Comparison of ENCODE assay signal across 9 cellular contexts in the genomic region with DNA sequence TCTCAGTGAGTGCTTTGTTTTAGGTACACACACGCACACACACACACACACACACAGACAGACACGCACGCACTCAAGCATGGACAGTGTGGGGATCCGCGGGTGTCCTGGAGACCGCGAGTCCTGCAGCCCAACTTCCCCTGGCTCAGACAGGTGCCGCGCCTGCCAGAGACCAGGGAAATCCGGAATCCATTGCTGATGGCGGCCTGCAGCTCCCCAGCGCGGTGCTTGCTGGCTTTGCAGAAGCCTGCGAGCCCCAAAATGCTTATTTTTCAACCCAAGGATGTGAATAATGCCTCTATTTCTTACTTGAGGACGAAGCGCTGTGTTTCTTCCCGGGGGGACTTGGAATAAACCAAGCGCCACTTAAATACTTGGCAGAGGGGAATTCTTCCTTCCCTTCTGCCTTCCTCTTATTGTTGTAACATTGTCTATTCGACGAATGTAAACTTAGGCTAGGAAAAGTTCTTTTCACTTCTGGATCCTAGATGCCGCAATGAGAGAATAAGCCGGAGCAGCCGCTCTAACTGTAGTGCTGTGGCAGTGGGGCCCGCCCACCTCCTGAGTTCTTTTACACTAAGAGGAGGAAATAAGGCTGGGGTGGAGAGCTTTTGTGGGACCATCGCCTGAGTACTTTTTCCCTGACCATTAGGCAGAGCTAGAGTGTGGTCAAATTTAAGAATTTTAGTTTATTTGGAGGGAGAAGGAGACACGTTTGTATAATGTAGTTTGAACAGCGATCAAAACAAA. TPM values are rescaled to one million over a fixed set of nuclear protein-coding genes. Genes with fewer than 3 reads are reported as not detected.
DNase-seq lines count a peak whose midpoint lies in the region; ATAC-seq, FAIRE-seq and TF ChIP-seq lines count a peak whose summit lies in the region.
"Had no signal": no experiment of that assay in that cellular context is flagged by ENCODE, and none has a peak within 500 bp of the region (broad histone marks: within the 10 kb centered on the region; RNA-seq: fewer than 3 reads in every experiment).

No MANE protein-coding gene starts in this region.

- H3K4me1 ChIP-seq in mammary epithelial cell (ENCODE audit: insufficient read depth, low read length) (peaks cover 65% of the 10 kb centered on the region), skeletal muscle satellite cell (ENCODE audit: control insufficient read depth, insufficient read depth, low read length) (peaks cover 35% of the 10 kb centered on the region)

- H3K9me3 ChIP-seq in SU-DHL-6 (ENCODE audit: insufficient read depth, low read length): no peaks in the 10 kb centered on the region
- no peaks in the 10 kb centered on the region for H3K9me3 ChIP-seq in mammary epithelial cell (replicated peaks; ENCODE audit: insufficient read depth, low read length)
- no peaks in the 10 kb centered on the region for H3K9me3 ChIP-seq in skeletal muscle satellite cell (replicated peaks; ENCODE audit: low read length)

- H3K79me2 ChIP-seq in SU-DHL-6 (ENCODE audit: insufficient read depth, low read length) (no peaks in the 10 kb centered on the region), mammary epithelial cell (ENCODE audit: insufficient read depth, low read length) (peaks cover 58% of the 10 kb centered on the region)

- ATAC-seq in HG02852 (IDR thresholded peaks at IDR 0.05; ENCODE audit: unreplicated experiment): peak; percentile 23

- H3K36me3 ChIP-seq in SU-DHL-6 (ENCODE audit: low read length) (no peaks in the 10 kb centered on the region), mammary epithelial cell (ENCODE audit: insufficient read depth, low read length) (peaks cover 15% of the 10 kb centered on the region), skeletal muscle satellite cell (ENCODE audit: insufficient read depth, low read length) (peaks cover 6% of the 10 kb centered on the region)

- H2AFZ ChIP-seq in SU-DHL-6 (ENCODE audit: low read depth, low read length, severe bottlenecking) (peak overlapping the region; percentile 89), mammary epithelial cell (ENCODE audit: low read depth, low read length) (peak overlapping the region; percentile 76)

- H3K9me3 Mint-ChIP-seq in immature natural killer cell: no peaks in the 10 kb centered on the region

- H3F3A ChIP-seq in SU-DHL-6 (ENCODE audit: insufficient read depth): no peaks in the 10 kb centered on the region

- H3K9me2 ChIP-seq in SU-DHL-6 (replicated peaks; ENCODE audit: insufficient read depth, low read length): no peaks in the 10 kb centered on the region

- DNase-seq in GM03348 (ENCODE audit: low spot score) (peak; percentile 67), mammary epithelial cell (no peak), immature natural killer cell (no peak), G401 (ENCODE audit: low spot score) (no peak), GM12891 (ENCODE audit: insufficient read length, low spot score) (no peak)

- dilution Hi-C loops in mammary epithelial cell (cut with HindIII; ENCODE audit: low sequenced_read_pairs): loop anchor here (5.0 kb wide), 2 partner anchors 38 to 47 kb away; no protein-coding TSS in a partner anchor

- CTCF ChIA-PET in mammary epithelial cell (lab: Charles Lee; ENCODE audit: low non-redundant PET): interaction anchor here (0.6 to 1.3 kb wide), 2 partner anchors 41 to 203 kb away, joined by 4 to 14 read pairs; no protein-coding TSS in a partner anchor

- H3K4me3 ChIP-seq in SU-DHL-6 (ENCODE audit: insufficient read depth, low read length, poor library complexity, severe bottlenecking): peak overlapping the region; percentile 54
- peak overlapping the region; percentile 69 to 95 (median 88) for H3K4me3 ChIP-seq in mammary epithelial cell (replicated peaks in 1 of 3; ENCODE audit: insufficient read depth in 1 of 3, low read depth in 2 of 3, low read length in 3 of 3)
- H3K4me3 ChIP-seq in skeletal muscle satellite cell (ENCODE audit: low read length): peak overlapping the region; percentile 78

- WGBS in mammary epithelial cell (ENCODE audit: low coverage, missing lambda C conversion rate): 1% methylated on average over 18 of the region's 27 CpGs

- H3K27me3 ChIP-seq in SU-DHL-6 (ENCODE audit: low read length) (no peaks in the 10 kb centered on the region), mammary epithelial cell (ENCODE audit: insufficient read depth, low read length) (no peaks in the 10 kb centered on the region), skeletal muscle satellite cell (ENCODE audit: control insufficient read depth, insufficient read depth, low read length) (no peaks in the 10 kb centered on the region)

- H3K4me3 Mint-ChIP-seq in immature natural killer cell: peak overlapping the region; percentile 43 to 63 (median 51)

- H3K27me3 Mint-ChIP-seq in immature natural killer cell (ENCODE audit: low read depth in 3 of 3): peaks cover 2 to 29% (median 14%) of the 10 kb centered on the region in 3 donors

- TF ChIP-seq CTCF in SU-DHL-6 (IDR thresholded peaks at IDR 0.05; ENCODE audit: insufficient read depth, low read length, poor library complexity, severe bottlenecking) (no peak), mammary epithelial cell (conservative IDR thresholded peaks at IDR 0.05 in 1 of 2, IDR thresholded peaks at IDR 0.05 in 1 of 2; ENCODE audit: extremely low read depth in 1 of 2, insufficient read depth in 1 of 2, low read depth in 1 of 2, low read length in 2 of 2) (peak; percentile 29 to 46)

- no peak overlapping the region for H3K27ac Mint-ChIP-seq in immature natural killer cell

- peaks cover 0 to 3% (median 0%) of the 10 kb centered on the region in 3 donors for H3K36me3 Mint-ChIP-seq in immature natural killer cell

- no peak for FAIRE-seq in GM12891 (lab: Jason Lieb, UNC)
- FAIRE-seq: colon had no signal

- peaks cover 13 to 19% of the 10 kb centered on the region in 2 donors for H3K4me1 Mint-ChIP-seq in immature natural killer cell

- TSS peak; percentile 34 for BruUV-seq in mammary epithelial cell (replicated peaks; lab: Mats Ljungman, UMichigan)

- no peak for TF ChIP-seq POLR2A in GM12891 (IDR thresholded peaks at IDR 0.05; ENCODE audit: low read depth, low read length)

- H3K27ac ChIP-seq in SU-DHL-6 (ENCODE audit: low read depth, low read length): no peak overlapping the region
- peak overlapping the region; percentile 95 for H3K27ac ChIP-seq in mammary epithelial cell (ENCODE audit: insufficient read depth, low read depth, low read length)

- H3K9ac ChIP-seq in SU-DHL-6 (ENCODE audit: low read length): peak overlapping the region; percentile 36; the same call in 1 of the 2 replicates
- peak overlapping the region; percentile 94 for H3K9ac ChIP-seq in mammary epithelial cell (ENCODE audit: insufficient read depth, low read length)
- peak overlapping the region; percentile 65 for H3K9ac ChIP-seq in skeletal muscle satellite cell (ENCODE audit: low read depth, low read length)

- intact Hi-C loops in mammary epithelial cell (cut with micrococcal nuclease): loop anchor here (1.0 kb wide), 3 partner anchors 16 to 106 kb away; no protein-coding TSS in a partner anchor

- H4K20me1 ChIP-seq in SU-DHL-6 (ENCODE audit: low read depth, low read length) (no peaks in the 10 kb centered on the region), mammary epithelial cell (ENCODE audit: insufficient read depth, low read length) (no peaks in the 10 kb centered on the region)

- peak overlapping the region; percentile 69 for H3K4me2 ChIP-seq in SU-DHL-6 (ENCODE audit: low read depth, low read length, poor library complexity, severe bottlenecking)
- H3K4me2 ChIP-seq in mammary epithelial cell (ENCODE audit: insufficient read depth, low read depth, low read length): peak overlapping the region; percentile 90
- peak overlapping the region; percentile 99 for H3K4me2 ChIP-seq in skeletal muscle satellite cell (ENCODE audit: low read length)

- in situ Hi-C loops in mammary epithelial cell (cut with MboI; ENCODE audit: low sequenced_read_pairs in 2 of 2) (loop anchor here in 1 of 2 donors (5.0 kb wide), 2 partner anchors 38 to 47 kb away; no protein-coding TSS in a partner anchor), G401 (cut with HindIII; ENCODE audit: low sequenced_read_pairs) (loop anchor here (5.0 kb wide), 1 partner anchor 38 kb away; no protein-coding TSS in a partner anchor)

TF ChIP-seq in GM12891, 5 proteins besides CTCF, POLR2A, EP300 and RAD21:
- TF ChIP-seq POLR2AphosphoS5 (IDR thresholded peaks at IDR 0.05; ENCODE audit: low read depth, low read length) (no peak), SPI1 (IDR thresholded peaks at IDR 0.05; ENCODE audit: low read depth, low read length) (no peak), POU2F2 (IDR thresholded peaks at IDR 0.05; ENCODE audit: low read depth, low read length) (no peak), PAX5 (IDR thresholded peaks at IDR 0.05; ENCODE audit: insufficient read depth, low read length, severe bottlenecking) (no peak), TAF1 (IDR thresholded peaks at IDR 0.05; ENCODE audit: low read depth, low read length) (no peak)

RNA-seq across cellular contexts. Expression of gene ITGA2, which starts 0.8 kb away (rescaled TPM):
- 100 to 1,000 TPM; 191 to 204 TPM for total RNA-seq in mammary epithelial cell
- polyA plus RNA-seq in mammary epithelial cell: 86.5 TPM
- polyA minus RNA-seq in mammary epithelial cell: 266 TPM
- not detected for polyA plus RNA-seq in immature natural killer cell
- 11.6 and 20.0 TPM in 2 replicates for total RNA-seq in skeletal muscle satellite cell (2012; rRNA removed)
- not detected in 2 replicates for total RNA-seq in G401 (2014; rRNA removed; shearing (Covaris generic))
- not detected for polyA plus RNA-seq in GM12891 (2012; ENCODE audit: low read depth, missing spikeins)

Comparison
In these comparisons a context has a peak if more than half of its experiments do, and no peak if none do; other contexts are left out.
1. H3K9ac ChIP-seq: peak in every context shown above with its lines; median percentile 94 in mammary epithelial cell; 65 in skeletal muscle satellite cell; 36 in SU-DHL-6.
2. RNA of gene ITGA2, which starts 0.8 kb away (total RNA-seq): 191 to 204 TPM in mammary epithelial cell; not detected in G401; every median in the first group is over 100 times any median in the second.
3. Peak in every context shown above with its lines, with median percentiles within 50 percentile points of each other: H3K4me2 ChIP-seq and H3K4me3 ChIP-seq.